ENCODE assay signal across 18 cellular contexts in genomic region chr7:99698867-99699730, GRCh38. TPM values are rescaled to one million over a fixed set of nuclear protein-coding genes. Genes with fewer than 3 reads are reported as not detected.
A peak's percentile ranks its signal among the peaks of the same experiment; 100 is the strongest.
DNase-seq lines count a peak whose midpoint lies in the region; ATAC-seq, FAIRE-seq and TF ChIP-seq lines count a peak whose summit lies in the region.
"Not testable (repeated sequence)": the region's sequence is repeated elsewhere in the genome, so short reads cannot be mapped to it uniquely, and the experiment has no call there.
"Had no signal": no experiment of that assay in that cellular context is flagged by ENCODE, and none has a peak within 500 bp of the region (broad histone marks: within the 10 kb centered on the region; RNA-seq: fewer than 3 reads in every experiment).

No MANE protein-coding gene starts in this region.

- TF ChIP-seq POLR2A in suprapubic skin (IDR thresholded peaks at IDR 0.05) = not testable (repeated sequence)

- H3K9me3 Mint-ChIP-seq in activated T-helper 17 cell treated with anti-CD3 and anti-CD28 coated beads, Interleukin-2, amount 50 U/mL, for 72 hours; mesothelial cell of epicardium: not testable (repeated sequence)

- H3K4me3 Mint-ChIP-seq in activated T-helper 17 cell treated with anti-CD3 and anti-CD28 coated beads, Interleukin-2, amount 50 U/mL, for 72 hours; mesothelial cell of epicardium: not testable (repeated sequence)

- not testable (repeated sequence) for H4K20me1 ChIP-seq in keratinocyte (ENCODE audit: control insufficient read depth, extremely low read depth, insufficient read depth, low read length)

- not testable (repeated sequence) for H3K4me1 Mint-ChIP-seq in activated T-helper 17 cell treated with anti-CD3 and anti-CD28 coated beads, Interleukin-2, amount 50 U/mL, for 72 hours
- H3K4me1 Mint-ChIP-seq in mesothelial cell of epicardium = peaks cover 41% of the 10 kb centered on the region

- peak; percentile 55 for ATAC-seq in activated T-helper 17 cell treated with anti-CD3 and anti-CD28 coated beads, Interleukin-2, amount 50 U/mL, for 72 hours (replicated peaks)

- not testable (repeated sequence) for H3K27me3 Mint-ChIP-seq in activated T-helper 17 cell treated with anti-CD3 and anti-CD28 coated beads, Interleukin-2, amount 50 U/mL, for 72 hours; mesothelial cell of epicardium (ENCODE audit: low read depth)

- dilution Hi-C loops in keratinocyte (cut with MboI; ENCODE audit: extremely low pct_ligation_motif_present, low sequenced_read_pairs) = not testable (repeated sequence)

- H3K79me2 ChIP-seq in keratinocyte (ENCODE audit: control insufficient read depth, insufficient read depth, low read length) = not testable (repeated sequence)

- not testable (repeated sequence) for H3K9me1 ChIP-seq in keratinocyte (ENCODE audit: control insufficient read depth, extremely low read depth, insufficient read depth, low read length)

- H3K4me2 ChIP-seq in keratinocyte (ENCODE audit: control insufficient read depth, extremely low read depth, insufficient read depth, low read depth, low read length) = peak overlapping the region; percentile 31

- not testable (repeated sequence) for H3K9me3 ChIP-seq in keratinocyte (ENCODE audit: control insufficient read depth, low read depth, low read length); suprapubic skin

- H3K27ac Mint-ChIP-seq in activated T-helper 17 cell treated with anti-CD3 and anti-CD28 coated beads, Interleukin-2, amount 50 U/mL, for 72 hours = not testable (repeated sequence)
- peak overlapping the region; percentile 77 for H3K27ac Mint-ChIP-seq in mesothelial cell of epicardium

- H3K4me1 ChIP-seq in keratinocyte (ENCODE audit: control insufficient read depth, extremely low read depth, insufficient read depth, low read length) = not testable (repeated sequence)
- H3K4me1 ChIP-seq in suprapubic skin = peaks cover 10% of the 10 kb centered on the region

- H3K36me3 ChIP-seq in keratinocyte (ENCODE audit: control insufficient read depth in 2 of 2, extremely low read depth in 1 of 2, insufficient read depth in 2 of 2, low read length in 2 of 2); suprapubic skin: not testable (repeated sequence)

- H3K9ac ChIP-seq in keratinocyte (ENCODE audit: control insufficient read depth, extremely low read depth, insufficient read depth, low read length) = not testable (repeated sequence)

- WGBS in suprapubic skin = 17% methylated on average over 6 of the region's 6 CpGs

- DNase-seq in ELR (ENCODE audit: low read depth) (peak; percentile 30), M059J (ENCODE audit: low read depth) (peak; percentile 45), epithelial cell of esophagus (ENCODE audit: low read depth) (peak; percentile 75)
- not testable (repeated sequence) for DNase-seq in keratinocyte (ENCODE audit: low read depth, low spot score); mesothelial cell of epicardium (ENCODE audit: low spot score in 2 of 2, unreplicated experiment in 2 of 2); suprapubic skin (ENCODE audit: low spot score in 2 of 2)

- not testable (repeated sequence) for H2AFZ ChIP-seq in keratinocyte (ENCODE audit: control insufficient read depth, low read length)

- TF ChIP-seq EP300 in suprapubic skin (IDR thresholded peaks at IDR 0.05) = not testable (repeated sequence)

- not testable (repeated sequence) for H3K27ac ChIP-seq in keratinocyte (ENCODE audit: control insufficient read depth, insufficient read depth, low read length)
- peak overlapping the region; percentile 41 for H3K27ac ChIP-seq in suprapubic skin

- not testable (repeated sequence) for H3K36me3 Mint-ChIP-seq in activated T-helper 17 cell treated with anti-CD3 and anti-CD28 coated beads, Interleukin-2, amount 50 U/mL, for 72 hours (ENCODE audit: low read depth); mesothelial cell of epicardium

- not testable (repeated sequence) for TF ChIP-seq CTCF in epithelial cell of esophagus (IDR thresholded peaks at IDR 0.05; ENCODE audit: insufficient read depth, low read depth, low read length, missing control alignments); keratinocyte (optimal IDR thresholded peaks at IDR 0.05 in 1 of 3, IDR thresholded peaks at IDR 0.05 in 1 of 3, conservative IDR thresholded peaks at IDR 0.05 in 1 of 3; ENCODE audit: extremely low read depth in 1 of 3, insufficient read depth in 2 of 3, low read length in 3 of 3); mesothelial cell of epicardium (IDR thresholded peaks at IDR 0.05; ENCODE audit: unreplicated experiment); suprapubic skin (IDR thresholded peaks at IDR 0.05)

- H3K4me3 ChIP-seq in epithelial cell of esophagus (ENCODE audit: low read length); keratinocyte (ENCODE audit: control insufficient read depth in 2 of 3, extremely low read depth in 1 of 3, insufficient read depth in 2 of 3, low read depth in 1 of 3, low read length in 3 of 3); suprapubic skin: not testable (repeated sequence)

- not testable (repeated sequence) for H3K27me3 ChIP-seq in keratinocyte (ENCODE audit: control insufficient read depth, extremely low read depth, insufficient read depth, low read length); suprapubic skin

- peak; percentile 93 for FAIRE-seq in keratinocyte (lab: Jason Lieb, UNC)

RNA-seq across cellular contexts. Expression of gene CYP3A5, which starts 19.3 kb away (rescaled TPM):
- 0.05 and 0.15 TPM in 2 replicates for total RNA-seq in M059J (2014; rRNA removed; shearing (Covaris generic))
- under 1 TPM in 1 of 2 donors, not detected in 1; 0.15 TPM for total RNA-seq in activated T-helper 17 cell treated with anti-CD3 and anti-CD28 coated beads, Interleukin-2, amount 50 U/mL, for 72 hours
- 2.0 to 4.5 TPM (median 3.4 TPM) in 3 replicates for polyA plus RNA-seq in keratinocyte
- polyA plus RNA-seq in keratinocyte (2011; ENCODE audit: low read depth) = 12.8 TPM
- polyA plus RNA-seq in keratinocyte (2011; cell fraction: cytosol; rRNA removed) = 1.3 and 2.2 TPM in 2 replicates
- polyA plus RNA-seq in keratinocyte (2011; cell fraction: nucleus; rRNA removed) = 8.8 and 10.6 TPM in 2 replicates
- 2.6 and 12.9 TPM in 2 replicates for polyA plus RNA-seq in keratinocyte (2012; ENCODE audit: low replicate concordance)
- 2.4 to 5.4 TPM (median 5.0 TPM) in 3 replicates for polyA minus RNA-seq in keratinocyte
- polyA minus RNA-seq in keratinocyte (2011; cell fraction: cytosol; rRNA and poly(A)+ RNA removed) = 1.3 TPM
- 5.1 and 7.7 TPM in 2 replicates for polyA minus RNA-seq in keratinocyte (2011; cell fraction: nucleus; rRNA and poly(A)+ RNA removed)
- total RNA-seq in mesothelial cell of epicardium (9.0 to 10.1 TPM (median 9.2 TPM) in 3 replicates), suprapubic skin (100 to 1,000 TPM in 1 of 4 donors, 10 to 100 TPM in 3; 50.0 to 448 (median 92.1) TPM)
- total RNA-seq: activated CD4-positive, alpha-beta T cell treated with anti-CD3 and anti-CD28 coated beads for 36 hours; activated CD8-positive, alpha-beta T cell treated with anti-CD3 and anti-CD28 coated beads, Interleukin-2, amount 10 ng/mL, durations not matched to agents 7 days and 5 days; G401; Right ventricle myocardium inferior; smooth muscle cell; T-helper 2 cell treated with Interferon-gamma antibody and Interleukin-4, amounts not matched to agents 100 ng/mL and 5 ng/mL, for 36 hours had no signal

RNA-seq across cellular contexts. Expression of gene CYP3A7, which starts 35.9 kb away (rescaled TPM):
- total RNA-seq in M059J (2014; rRNA removed; shearing (Covaris generic)) = not detected in 2 replicates
- total RNA-seq in activated T-helper 17 cell treated with anti-CD3 and anti-CD28 coated beads, Interleukin-2, amount 50 U/mL, for 72 hours = not detected
- polyA plus RNA-seq in keratinocyte = not detected in 3 replicates
- not detected for polyA plus RNA-seq in keratinocyte (2011; ENCODE audit: low read depth)
- not detected in 2 replicates for polyA plus RNA-seq in keratinocyte (2011; cell fraction: cytosol; rRNA removed)
- not detected in 2 replicates for polyA plus RNA-seq in keratinocyte (2011; cell fraction: nucleus; rRNA removed)
- not detected in 2 replicates for polyA plus RNA-seq in keratinocyte (2012; ENCODE audit: low replicate concordance)
- polyA minus RNA-seq in keratinocyte = not detected in 3 replicates
- polyA minus RNA-seq in keratinocyte (2011; cell fraction: cytosol; rRNA and poly(A)+ RNA removed) = not detected
- polyA minus RNA-seq in keratinocyte (2011; cell fraction: nucleus; rRNA and poly(A)+ RNA removed) = not detected in 2 replicates
- 0.33 TPM in 1 of 3 replicates, not detected in the others for total RNA-seq in mesothelial cell of epicardium
- under 1 TPM in 1 of 4 donors, not detected in 3; 0.49 TPM for total RNA-seq in suprapubic skin
- total RNA-seq: activated CD4-positive, alpha-beta T cell treated with anti-CD3 and anti-CD28 coated beads for 36 hours; activated CD8-positive, alpha-beta T cell treated with anti-CD3 and anti-CD28 coated beads, Interleukin-2, amount 10 ng/mL, durations not matched to agents 7 days and 5 days; activated naive CD4-positive, alpha-beta T cell treated with anti-CD3 and anti-CD28 coated beads, Interleukin-2, amount 50 U/mL, for 72 hours; cardiac septum; G401; mesenteric fat pad; natural killer cell; osteoblast; Right ventricle myocardium inferior; T-helper 2 cell treated with Interferon-gamma antibody and Interleukin-4, amounts not matched to agents 100 ng/mL and 5 ng/mL, for 36 hours had no signal
